1 cellular context compared by ENCODE assay signal in genomic region chr1:235073331-235073967, GRCh38.
TF ChIP-seq lines count a peak whose summit lies in the region.

No MANE protein-coding gene starts in this region.

TF ChIP-seq in HepG2, 621 proteins besides CTCF, POLR2A, EP300 and RAD21 (continued from another document and continues in another):
- peak; percentile 94 for TF ChIP-seq ZNF609 (CRISPR knock-in tag; IDR thresholded peaks at IDR 0.05; ENCODE audit: borderline replicate concordance)
- peak in 1 of 2 experiments; percentile 63; a peak in 2 of 4 replicates for TF ChIP-seq HMGXB4 (CRISPR knock-in tag; IDR thresholded peaks at IDR 0.05; ENCODE audit: borderline replicate concordance in 1 of 2, low read depth in 1 of 2)
- TF ChIP-seq NFAT5 (CRISPR knock-in tag; IDR thresholded peaks at IDR 0.05) = no peak
- TF ChIP-seq ZNF557 (CRISPR knock-in tag; IDR thresholded peaks at IDR 0.05) = no peak
- no peak for TF ChIP-seq SMARCE1 (IDR thresholded peaks at IDR 0.05; ENCODE audit: borderline replicate concordance)
- peak; percentile 97 for TF ChIP-seq FOXP4 (CRISPR knock-in tag; IDR thresholded peaks at IDR 0.05)
- TF ChIP-seq RFX3 (CRISPR knock-in tag; IDR thresholded peaks at IDR 0.05) = no peak; the same call in 1 of the 2 replicates
- peak; percentile 98 for TF ChIP-seq TBX2 (CRISPR knock-in tag; IDR thresholded peaks at IDR 0.05; ENCODE audit: borderline replicate concordance)
- peak; percentile 67; the same call in 1 of the 2 replicates for TF ChIP-seq JUND (CRISPR knock-in tag; IDR thresholded peaks at IDR 0.05)
- peak; percentile 64; the same call in 1 of the 2 replicates for TF ChIP-seq TBX3 (IDR thresholded peaks at IDR 0.05; ENCODE audit: borderline replicate concordance)
- TF ChIP-seq ARNT2 (CRISPR knock-in tag; IDR thresholded peaks at IDR 0.05; ENCODE audit: low read depth) = peak; percentile 80; the same call in 1 of the 2 replicates
- TF ChIP-seq ZNF263 (CRISPR knock-in tag; IDR thresholded peaks at IDR 0.05) = peak; percentile 79
- peak; percentile 96 for TF ChIP-seq ARID5B (CRISPR knock-in tag; IDR thresholded peaks at IDR 0.05)
- peak; percentile 74; the same call in 1 of the 2 replicates for TF ChIP-seq ARID2 (CRISPR knock-in tag; IDR thresholded peaks at IDR 0.05; ENCODE audit: borderline replicate concordance)
- TF ChIP-seq ZMYM3 (CRISPR knock-in tag; IDR thresholded peaks at IDR 0.05) = peak; percentile 69; the same call in 1 of the 2 replicates
- TF ChIP-seq ZNF891 (CRISPR knock-in tag; IDR thresholded peaks at IDR 0.05) = no peak; the same call in 1 of the 2 replicates
- no peak for TF ChIP-seq FOSL1 (CRISPR knock-in tag; IDR thresholded peaks at IDR 0.05; ENCODE audit: borderline replicate concordance)
- no peak for TF ChIP-seq KDM4B (CRISPR knock-in tag; IDR thresholded peaks at IDR 0.05)
- no peak for TF ChIP-seq SATB2 (CRISPR knock-in tag; IDR thresholded peaks at IDR 0.05)
- peak; percentile 42; the same call in 1 of the 2 replicates for TF ChIP-seq CHD4 (IDR thresholded peaks at IDR 0.05; ENCODE audit: borderline replicate concordance, low read length)
- no peak for TF ChIP-seq SUZ12 (IDR thresholded peaks at IDR 0.05; ENCODE audit: low read depth, low read length)
- TF ChIP-seq IRF2 (CRISPR knock-in tag; IDR thresholded peaks at IDR 0.05) = peak; percentile 71
- peak; percentile 81; the same call in 1 of the 2 replicates for TF ChIP-seq DNMT1 (CRISPR knock-in tag; IDR thresholded peaks at IDR 0.05)
- no peak; the same call in 1 of the 2 replicates for TF ChIP-seq ZNF317 (CRISPR knock-in tag; IDR thresholded peaks at IDR 0.05)
- no peak for TF ChIP-seq ZBTB42 (CRISPR knock-in tag; IDR thresholded peaks at IDR 0.05)
- TF ChIP-seq FOSL2 (CRISPR knock-in tag; IDR thresholded peaks at IDR 0.05) = peak; percentile 92
- TF ChIP-seq SOX6 (IDR thresholded peaks at IDR 0.05) = no peak
- peak; percentile 96 for TF ChIP-seq SOX6 (CRISPR knock-in tag; IDR thresholded peaks at IDR 0.05)
- TF ChIP-seq CSRNP1 (CRISPR knock-in tag; IDR thresholded peaks at IDR 0.05) = peak; percentile 41; the same call in 1 of the 2 replicates
- TF ChIP-seq HBP1 (CRISPR knock-in tag; IDR thresholded peaks at IDR 0.05; ENCODE audit: low read depth) = no peak
- peak; percentile 96 for TF ChIP-seq ZFP36L1 (CRISPR knock-in tag; IDR thresholded peaks at IDR 0.05)
- no peak for TF ChIP-seq IRX3 (CRISPR knock-in tag; IDR thresholded peaks at IDR 0.05; ENCODE audit: borderline replicate concordance, low read depth)
- TF ChIP-seq GRHL1 (CRISPR knock-in tag; conservative IDR thresholded peaks at IDR 0.05) = no peak
- peak; percentile 96 for TF ChIP-seq ZNF749 (CRISPR knock-in tag; IDR thresholded peaks at IDR 0.05; ENCODE audit: borderline replicate concordance)
- TF ChIP-seq ZNF530 (CRISPR knock-in tag; IDR thresholded peaks at IDR 0.05; ENCODE audit: low read depth) = no peak
